In the genomic region with DNA sequence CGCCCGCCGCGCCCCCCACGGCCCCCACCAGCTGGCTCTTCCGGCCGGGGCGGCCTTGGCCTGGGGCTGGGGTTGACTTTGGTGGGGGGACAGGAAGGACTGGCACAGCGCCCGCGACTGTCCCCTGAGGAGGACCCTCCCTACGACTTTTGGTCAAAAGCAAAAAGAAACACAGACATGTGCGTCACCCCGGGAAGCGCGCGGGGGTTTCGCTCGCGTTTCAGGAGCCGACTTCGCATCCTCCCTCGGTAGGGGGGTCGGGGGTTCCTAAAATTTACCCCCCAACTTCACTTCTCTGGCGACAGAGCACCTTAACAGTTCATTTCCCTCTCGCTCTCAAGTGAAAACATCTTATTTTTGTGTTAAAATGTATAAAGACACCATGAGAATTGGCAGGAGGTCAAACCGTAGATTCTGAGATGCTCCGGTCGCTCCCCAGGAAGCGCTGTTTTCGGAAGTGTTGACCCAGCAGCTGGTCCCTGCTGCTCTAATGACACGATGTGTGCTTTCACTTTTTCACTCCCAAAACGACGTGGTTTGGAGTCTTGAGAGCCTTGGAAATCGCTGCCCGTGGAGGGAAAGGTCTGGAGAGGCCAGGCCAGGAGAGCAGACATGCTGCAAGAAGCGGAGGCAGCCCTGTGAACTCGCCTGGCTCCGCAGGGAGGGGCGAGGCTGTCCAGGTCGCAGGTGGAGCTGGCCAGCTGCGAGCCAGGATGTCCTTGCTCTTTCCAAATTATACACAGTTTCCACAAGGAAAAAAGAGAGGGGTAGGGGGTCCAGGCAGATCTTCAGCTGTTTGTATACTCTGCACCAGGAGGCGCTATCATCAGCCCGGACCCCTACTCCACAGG, we compare ENCODE assay signal across 8 cellular contexts.
A peak's percentile ranks its signal among the peaks of the same experiment; 100 is the strongest.
DNase-seq lines count a peak whose midpoint lies in the region; TF ChIP-seq lines count a peak whose summit lies in the region.

No MANE protein-coding gene starts in this region.

- TF ChIP-seq CTCF in 22Rv1 (IDR thresholded peaks at IDR 0.05) (peak; percentile 28), OCI-LY7 (conservative IDR thresholded peaks at IDR 0.05; ENCODE audit: low read length) (peak; percentile 81), left ventricle myocardium inferior (IDR thresholded peaks at IDR 0.05; ENCODE audit: borderline replicate concordance) (peak; percentile 46)

- POLR2A ChIA-PET in OCI-LY7 (lab: Charles Lee), result interaction anchor here (0.6 to 1.7 kb wide), 4 partner anchors 10 to 347 kb away, joined by 3 to 8 read pairs (median 6); no protein-coding TSS in a partner anchor

- peak overlapping the region; percentile 87 for H3K4me2 ChIP-seq in OCI-LY7 (ENCODE audit: low read length)

- peak overlapping the region; percentile 65 for H3K4me3 ChIP-seq in OCI-LY7 (ENCODE audit: low read depth, low read length, poor library complexity, severe bottlenecking)
- H3K4me3 ChIP-seq in adipocyte (ENCODE audit: low read length), result peak overlapping the region; percentile 77
- H3K4me3 ChIP-seq in left ventricle myocardium inferior, result peak overlapping the region; percentile 79

- peaks cover 40% of the 10 kb centered on the region for H3K4me1 ChIP-seq in OCI-LY7 (ENCODE audit: insufficient read depth, low read length, poor library complexity, severe bottlenecking)
- peaks cover 4% of the 10 kb centered on the region for H3K4me1 ChIP-seq in adipocyte (ENCODE audit: control insufficient read depth, insufficient read depth, low read length)
- H3K4me1 ChIP-seq in left ventricle myocardium inferior, result peaks cover 44% of the 10 kb centered on the region

- no peaks in the 10 kb centered on the region for H3K9me2 ChIP-seq in OCI-LY7 (ENCODE audit: insufficient read depth, low read length)

- no peaks in the 10 kb centered on the region for H3K79me2 ChIP-seq in OCI-LY7 (ENCODE audit: insufficient read depth, low read depth, low read length)

- H3K27me3 ChIP-seq in adipocyte (replicated peaks; ENCODE audit: control insufficient read depth, insufficient read depth, low read length) (no peaks in the 10 kb centered on the region), left ventricle myocardium inferior (ENCODE audit: low read depth) (no peaks in the 10 kb centered on the region)

- DNase-seq in GM19238 (ENCODE audit: insufficient read length, low spot score), result peak; percentile 43
- DNase-seq in OCI-LY7 (ENCODE audit: low spot score), result peak; percentile 56
- peak; percentile 59 for DNase-seq in adipocyte (ENCODE audit: low read depth)
- DNase-seq in left ventricle myocardium inferior, result peak; percentile 61
- DNase-seq in posterior cingulate gyrus, result peak in 6 of 10 donors; percentile 15 to 82 (median 25)
- no peak for DNase-seq in ureter (ENCODE audit: low spot score)
- DNase-seq in NK-92 treated with Interleukin-12 subunit alpha and Interleukin-12 subunit beta, amount 100 ng/mL, for 24 hours (lab: John Stamatoyannopoulos, UW), result no peak

- intact Hi-C loops in OCI-LY7 (cut with micrococcal nuclease; ENCODE audit: unreplicated experiment) (loop anchor here (1.0 to 5.0 kb wide), 3 partner anchors 64 to 334 kb away; partner anchors contain the start of gene MAP3K1), left ventricle myocardium inferior (cut with micrococcal nuclease) (loop anchor here (5.0 kb wide), 1 partner anchor 106 kb away; no protein-coding TSS in a partner anchor), posterior cingulate gyrus (cut with DNase I) (loop anchor here (2.0 kb wide), 1 partner anchor 335 kb away; no protein-coding TSS in a partner anchor)

- no TSS peak for BruUV-seq in OCI-LY7 (replicated peaks; lab: Mats Ljungman, UMichigan)

- no peaks in the 10 kb centered on the region for H4K20me1 ChIP-seq in OCI-LY7 (ENCODE audit: insufficient read depth, low read length)

- H3K9me3 ChIP-seq in OCI-LY7 (ENCODE audit: low read length) (no peaks in the 10 kb centered on the region), adipocyte (ENCODE audit: control insufficient read depth, low read length) (peaks cover 2% of the 10 kb centered on the region), left ventricle myocardium inferior (replicated peaks) (no peaks in the 10 kb centered on the region)

- H3K36me3 ChIP-seq in OCI-LY7 (ENCODE audit: insufficient read depth, low read length) (no peaks in the 10 kb centered on the region), adipocyte (ENCODE audit: control insufficient read depth, insufficient read depth, low read length, severe bottlenecking) (no peaks in the 10 kb centered on the region), left ventricle myocardium inferior (no peaks in the 10 kb centered on the region)

- no peak overlapping the region for H3K27ac ChIP-seq in 22Rv1
- peak overlapping the region; percentile 60 for H3K27ac ChIP-seq in OCI-LY7 (ENCODE audit: low read depth, low read length, poor library complexity, severe bottlenecking)
- H3K27ac ChIP-seq in left ventricle myocardium inferior (replicated peaks), result peak overlapping the region; percentile 97

- CTCF ChIA-PET in OCI-LY7 (lab: Charles Lee; ENCODE audit: unreplicated experiment), result interaction anchor here (0.6 kb wide), 2 partner anchors 13 to 360 kb away, joined by 3 read pairs; no protein-coding TSS in a partner anchor

- H2AFZ ChIP-seq in OCI-LY7 (ENCODE audit: low read length), result peak overlapping the region; percentile 91

- H3K9ac ChIP-seq in adipocyte (ENCODE audit: low read length), result peak overlapping the region; percentile 69

Comparison
In these comparisons a context has a peak if more than half of its experiments do, and no peak if none do; other contexts are left out.
1. CTCF ChIP-seq: peak in every context shown above with its lines; median percentile 81 in OCI-LY7; 46 in left ventricle myocardium inferior; 28 in 22Rv1.
2. DNase-seq: peak in GM19238 (single experiment), OCI-LY7 (single experiment), adipocyte (single experiment), left ventricle myocardium inferior (single experiment) and posterior cingulate gyrus (6 of 10); none in ureter (single experiment) and NK-92 treated with Interleukin-12 subunit alpha and Interleukin-12 subunit beta, amount 100 ng/mL, for 24 hours (single experiment).
3. Peak in every context shown above with its lines, with median percentiles within 50 percentile points of each other: H3K4me3 ChIP-seq.